In the genomic region with DNA sequence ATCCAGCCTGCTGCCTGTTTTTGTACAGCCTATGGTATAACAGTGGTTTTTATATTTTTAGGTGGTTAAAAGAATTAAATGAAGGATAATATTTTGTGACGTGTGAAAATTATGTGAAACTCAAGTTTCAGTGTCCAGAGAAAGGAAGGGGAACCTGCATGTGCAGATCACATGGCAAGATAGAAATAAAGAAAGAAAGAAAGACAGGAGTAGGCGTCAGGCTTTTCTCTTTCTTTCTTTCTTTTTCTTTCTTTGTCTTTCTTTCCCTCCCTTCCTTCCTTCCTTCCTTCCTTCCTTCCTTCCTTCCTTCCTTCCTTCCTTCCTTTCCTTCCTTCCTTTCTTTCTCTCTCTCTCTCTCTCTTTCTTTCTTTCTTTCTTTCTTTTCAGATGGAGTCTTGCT, we compare ENCODE assay signal across 19 cellular contexts. TPM values are rescaled to one million over a fixed set of nuclear protein-coding genes. Genes with fewer than 3 reads are reported as not detected.
DNase-seq lines count a peak whose midpoint lies in the region; ATAC-seq and TF ChIP-seq lines count a peak whose summit lies in the region.
"Had no signal": no experiment of that assay in that cellular context is flagged by ENCODE, and none has a peak within 500 bp of the region (broad histone marks: within the 10 kb centered on the region; RNA-seq: fewer than 3 reads in every experiment).

No MANE protein-coding gene starts in this region.

- peaks cover 23% of the 10 kb centered on the region for H3K4me1 Mint-ChIP-seq in activated CD4-positive, alpha-beta T cell treated with anti-CD3 and anti-CD28 coated beads, Interleukin-2, amount 10 ng/mL, durations not matched to agents 24 days and 14 days
- H3K4me1 Mint-ChIP-seq in activated naive CD4-positive, alpha-beta T cell treated with anti-CD3 and anti-CD28 coated beads, Interleukin-2, amount 50 U/mL, for 24 hours: peaks cover 31% of the 10 kb centered on the region
- H3K4me1 Mint-ChIP-seq in activated naive CD8-positive, alpha-beta T cell treated with anti-CD3 and anti-CD28 coated beads for 36 hours: peaks cover 25% of the 10 kb centered on the region
- peaks cover 23% of the 10 kb centered on the region for H3K4me1 Mint-ChIP-seq in stimulated activated effector memory CD8-positive, alpha-beta T cell treated with anti-CD3 and anti-CD28 coated beads, Interleukin-12 subunit alpha, Interleukin-12 subunit beta, amount 100 ng/mL, for 72 hours
- peaks cover 0 to 12% (median 6%) of the 10 kb centered on the region in 3 donors for H3K4me1 Mint-ChIP-seq in T-cell

- no peak for DNase-seq in activated CD4-positive, alpha-beta T cell treated with anti-CD3 and anti-CD28 coated beads, Interleukin-2, amount 10 ng/mL, durations not matched to agents 24 days and 14 days
- no peak for DNase-seq in activated CD4-positive, alpha-beta T cell treated with anti-CD3 and anti-CD28 coated beads, Interleukin-2, amount 50 U/mL, for 48 hours
- DNase-seq in activated naive CD4-positive, alpha-beta T cell treated with Interleukin-2 at 50 U/mL for 16 hours: no peak
- DNase-seq in activated naive CD8-positive, alpha-beta T cell treated with anti-CD3 and anti-CD28 coated beads for 36 hours: no peak
- DNase-seq in stimulated activated effector memory CD8-positive, alpha-beta T cell treated with anti-CD3 and anti-CD28 coated beads, Interleukin-12 subunit alpha, Interleukin-12 subunit beta, amount 100 ng/mL, for 72 hours (ENCODE audit: low spot score in 2 of 2): no peak
- DNase-seq in GM10266 (ENCODE audit: extremely low spot score) (no peak), T-cell (no peak)
- DNase-seq: DMS 273 treated with DMSO at 0.1 percent for 48 hours, DND-41, IMR-90, Karpas-422, NCI-H1417 treated with DMSO at 0.1 percent for 48 hours, NCI-H187 treated with DMSO at 0.1 percent for 48 hours, NCI-H2227 treated with DMSO at 0.1 percent for 48 hours, NCI-H524, NCI-H82, OCI-M1 had no signal

- H3K4me3 Mint-ChIP-seq in activated CD4-positive, alpha-beta T cell treated with anti-CD3 and anti-CD28 coated beads, Interleukin-2, amount 10 ng/mL, durations not matched to agents 24 days and 14 days: no peak overlapping the region
- H3K4me3 Mint-ChIP-seq in activated naive CD4-positive, alpha-beta T cell treated with anti-CD3 and anti-CD28 coated beads, Interleukin-2, amount 50 U/mL, for 24 hours: no peak overlapping the region
- peak overlapping the region; percentile 37 for H3K4me3 Mint-ChIP-seq in activated naive CD8-positive, alpha-beta T cell treated with anti-CD3 and anti-CD28 coated beads for 36 hours
- H3K4me3 Mint-ChIP-seq in stimulated activated effector memory CD8-positive, alpha-beta T cell treated with anti-CD3 and anti-CD28 coated beads, Interleukin-12 subunit alpha, Interleukin-12 subunit beta, amount 100 ng/mL, for 72 hours: no peak overlapping the region
- no peak overlapping the region for H3K4me3 Mint-ChIP-seq in T-cell
- H3K4me3 Mint-ChIP-seq: B cell had no signal

- intact Hi-C loops in activated CD4-positive, alpha-beta T cell treated with anti-CD3 and anti-CD28 coated beads, Interleukin-2, amount 10 ng/mL, durations not matched to agents 24 days and 14 days (cut with micrococcal nuclease): no loop called here

- CTCF ChIA-PET in T-cell (lab: Charles Lee): no interaction called here

- peak overlapping the region; percentile 72 for H3K27ac Mint-ChIP-seq in activated CD4-positive, alpha-beta T cell treated with anti-CD3 and anti-CD28 coated beads, Interleukin-2, amount 10 ng/mL, durations not matched to agents 24 days and 14 days
- peak overlapping the region; percentile 62 for H3K27ac Mint-ChIP-seq in activated naive CD4-positive, alpha-beta T cell treated with anti-CD3 and anti-CD28 coated beads, Interleukin-2, amount 50 U/mL, for 24 hours
- no peak overlapping the region for H3K27ac Mint-ChIP-seq in activated naive CD8-positive, alpha-beta T cell treated with anti-CD3 and anti-CD28 coated beads for 36 hours
- H3K27ac Mint-ChIP-seq in stimulated activated effector memory CD8-positive, alpha-beta T cell treated with anti-CD3 and anti-CD28 coated beads, Interleukin-12 subunit alpha, Interleukin-12 subunit beta, amount 100 ng/mL, for 72 hours: peak overlapping the region; percentile 74
- no peak overlapping the region for H3K27ac Mint-ChIP-seq in T-cell
- H3K27ac Mint-ChIP-seq: B cell had no signal

- H3K27me3 Mint-ChIP-seq in activated CD4-positive, alpha-beta T cell treated with anti-CD3 and anti-CD28 coated beads, Interleukin-2, amount 10 ng/mL, durations not matched to agents 24 days and 14 days: no peaks in the 10 kb centered on the region
- H3K27me3 Mint-ChIP-seq in activated naive CD4-positive, alpha-beta T cell treated with anti-CD3 and anti-CD28 coated beads, Interleukin-2, amount 50 U/mL, for 24 hours: no peaks in the 10 kb centered on the region
- no peaks in the 10 kb centered on the region for H3K27me3 Mint-ChIP-seq in activated naive CD8-positive, alpha-beta T cell treated with anti-CD3 and anti-CD28 coated beads for 36 hours
- H3K27me3 Mint-ChIP-seq in T-cell: peaks cover 0 to 3% of the 10 kb centered on the region in 2 donors
- H3K27me3 Mint-ChIP-seq: B cell had no signal

- TF ChIP-seq CTCF in GM10266 (IDR thresholded peaks at IDR 0.05; ENCODE audit: control insufficient read depth, insufficient read depth, low read depth, missing control alignments): no peak

- H3K9me3 Mint-ChIP-seq in activated CD4-positive, alpha-beta T cell treated with anti-CD3 and anti-CD28 coated beads, Interleukin-2, amount 10 ng/mL, durations not matched to agents 24 days and 14 days: no peaks in the 10 kb centered on the region
- no peaks in the 10 kb centered on the region for H3K9me3 Mint-ChIP-seq in activated naive CD4-positive, alpha-beta T cell treated with anti-CD3 and anti-CD28 coated beads, Interleukin-2, amount 50 U/mL, for 24 hours
- peaks cover 5% of the 10 kb centered on the region for H3K9me3 Mint-ChIP-seq in activated naive CD8-positive, alpha-beta T cell treated with anti-CD3 and anti-CD28 coated beads for 36 hours
- H3K9me3 Mint-ChIP-seq in stimulated activated effector memory CD8-positive, alpha-beta T cell treated with anti-CD3 and anti-CD28 coated beads, Interleukin-12 subunit alpha, Interleukin-12 subunit beta, amount 100 ng/mL, for 72 hours: no peaks in the 10 kb centered on the region
- no peaks in the 10 kb centered on the region for H3K9me3 Mint-ChIP-seq in T-cell

- H3K36me3 Mint-ChIP-seq in activated CD4-positive, alpha-beta T cell treated with anti-CD3 and anti-CD28 coated beads, Interleukin-2, amount 10 ng/mL, durations not matched to agents 24 days and 14 days (ENCODE audit: low read depth): peaks cover 5% of the 10 kb centered on the region
- H3K36me3 Mint-ChIP-seq in activated naive CD4-positive, alpha-beta T cell treated with anti-CD3 and anti-CD28 coated beads, Interleukin-2, amount 50 U/mL, for 24 hours: no peaks in the 10 kb centered on the region
- peaks cover 3% of the 10 kb centered on the region for H3K36me3 Mint-ChIP-seq in activated naive CD8-positive, alpha-beta T cell treated with anti-CD3 and anti-CD28 coated beads for 36 hours
- peaks cover 11% of the 10 kb centered on the region for H3K36me3 Mint-ChIP-seq in stimulated activated effector memory CD8-positive, alpha-beta T cell treated with anti-CD3 and anti-CD28 coated beads, Interleukin-12 subunit alpha, Interleukin-12 subunit beta, amount 100 ng/mL, for 72 hours
- H3K36me3 Mint-ChIP-seq in T-cell: no peaks in the 10 kb centered on the region

- no peak for ATAC-seq in stimulated activated effector memory CD8-positive, alpha-beta T cell treated with anti-CD3 and anti-CD28 coated beads, Interleukin-12 subunit alpha, Interleukin-12 subunit beta, amount 100 ng/mL, for 72 hours
- no peak for ATAC-seq in T-cell (replicated peaks in 1 of 4)

- POLR2A ChIA-PET in T-cell (lab: Charles Lee): no interaction called here

RNA-seq across cellular contexts. Expression of a gene that starts 42.0 kb away (rescaled TPM):
- 461 and 485 TPM in 2 replicates for total RNA-seq in activated CD4-positive, alpha-beta T cell treated with anti-CD3 and anti-CD28 coated beads, Interleukin-2, amount 10 ng/mL, durations not matched to agents 24 days and 14 days
- total RNA-seq in activated naive CD8-positive, alpha-beta T cell treated with anti-CD3 and anti-CD28 coated beads for 36 hours: 100 to 1,000 TPM; 261 to 273 TPM
- 100 to 1,000 TPM; 153 to 214 (median 179) TPM for total RNA-seq in T-cell

Comparison
In these comparisons a context has a peak if more than half of its experiments do, and no peak if none do; other contexts are left out.
1. H3K27ac Mint-ChIP-seq: peak in activated CD4-positive, alpha-beta T cell treated with anti-CD3 and anti-CD28 coated beads, Interleukin-2, amount 10 ng/mL, durations not matched to agents 24 days and 14 days (single experiment), activated naive CD4-positive, alpha-beta T cell treated with anti-CD3 and anti-CD28 coated beads, Interleukin-2, amount 50 U/mL, for 24 hours (single experiment) and stimulated activated effector memory CD8-positive, alpha-beta T cell treated with anti-CD3 and anti-CD28 coated beads, Interleukin-12 subunit alpha, Interleukin-12 subunit beta, amount 100 ng/mL, for 72 hours (single experiment); none in activated naive CD8-positive, alpha-beta T cell treated with anti-CD3 and anti-CD28 coated beads for 36 hours (single experiment) and T-cell (0 of 2).